ENCODE assay signal across 8 cellular contexts in the genomic region with DNA sequence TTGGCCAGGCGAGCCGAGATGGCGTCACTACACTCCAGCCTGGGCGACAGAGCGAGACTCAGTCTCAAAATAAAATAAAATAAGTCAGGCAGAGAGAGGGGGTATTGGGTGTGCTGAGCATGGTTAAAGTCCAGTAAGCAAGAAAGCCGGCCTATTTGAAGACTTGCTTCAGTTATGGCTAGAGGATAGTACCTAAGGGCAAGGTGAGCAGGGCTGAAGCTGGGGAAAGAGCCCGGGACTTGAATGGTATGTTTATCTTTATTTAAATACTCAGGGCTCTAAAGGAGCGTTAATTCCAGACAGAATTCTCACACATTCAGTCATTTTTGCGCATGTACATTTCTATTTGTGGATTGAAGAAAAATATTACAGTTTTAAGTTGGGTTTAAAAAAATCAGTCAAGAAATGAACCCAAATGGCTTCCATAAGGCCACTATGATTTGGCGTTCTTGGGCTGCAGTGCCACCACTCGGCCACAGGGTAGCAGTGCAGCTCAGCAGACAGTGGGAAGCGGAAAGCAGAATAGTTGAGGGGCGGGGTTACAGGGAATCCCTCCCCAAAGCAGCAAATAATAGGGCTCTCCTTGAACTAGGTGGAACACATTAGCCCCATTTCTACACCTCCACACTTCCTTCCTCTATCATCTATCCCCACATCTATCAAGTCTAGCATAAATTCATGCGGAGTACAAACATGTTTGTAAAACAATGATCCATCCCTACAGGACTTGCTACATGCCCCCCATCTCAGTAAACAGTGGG. TPM values are rescaled to one million over a fixed set of nuclear protein-coding genes. Genes with fewer than 3 reads are reported as not detected.
DNase-seq lines count a peak whose midpoint lies in the region; ATAC-seq lines count a peak whose summit lies in the region.

No MANE protein-coding gene starts in this region.

- ATAC-seq in GM19455 (IDR thresholded peaks at IDR 0.05; ENCODE audit: unreplicated experiment), result peak; percentile 98
- ATAC-seq in HG03521 (IDR thresholded peaks at IDR 0.05; ENCODE audit: unreplicated experiment), result peak; percentile 99

- CTCF ChIA-PET in activated CD4-positive, alpha-beta memory T cell treated with anti-CD3 and anti-CD28 coated beads, Interleukin-2, amount 10 ng/mL, durations not matched to agents 7 days and 5 days (lab: Charles Lee), result interaction anchor here (0.6 to 1.8 kb wide), 3 partner anchors 241 to 938 kb away, joined by 3 to 6 read pairs (median 5); no protein-coding TSS in a partner anchor

- H3K4me3 Mint-ChIP-seq in activated CD4-positive, alpha-beta memory T cell treated with anti-CD3 and anti-CD28 coated beads, Interleukin-2, amount 10 ng/mL, durations not matched to agents 7 days and 5 days, result no peak overlapping the region

- POLR2A ChIA-PET in activated CD4-positive, alpha-beta memory T cell treated with anti-CD3 and anti-CD28 coated beads, Interleukin-2, amount 10 ng/mL, durations not matched to agents 7 days and 5 days (lab: Charles Lee), result no interaction called here

- H3K27me3 Mint-ChIP-seq in activated CD4-positive, alpha-beta memory T cell treated with anti-CD3 and anti-CD28 coated beads, Interleukin-2, amount 10 ng/mL, durations not matched to agents 7 days and 5 days, result peaks cover 13% of the 10 kb centered on the region

- no peaks in the 10 kb centered on the region for H3K36me3 Mint-ChIP-seq in activated CD4-positive, alpha-beta memory T cell treated with anti-CD3 and anti-CD28 coated beads, Interleukin-2, amount 10 ng/mL, durations not matched to agents 7 days and 5 days (ENCODE audit: low read depth)

- DNase-seq in COLO829 (ENCODE audit: low spot score) (peak; percentile 84), NCI-H82 treated with DMSO at 0.1 percent for 48 hours (lab: John Stamatoyannopoulos, UW; ENCODE audit: unreplicated experiment) (peak; percentile 80), medulla oblongata (ENCODE audit: extremely low spot score) (peak; percentile 93)
- peak; percentile 81 for DNase-seq in activated CD4-positive, alpha-beta memory T cell treated with anti-CD3 and anti-CD28 coated beads, Interleukin-2, amount 10 ng/mL, durations not matched to agents 7 days and 5 days
- DNase-seq in effector CD8-positive, alpha-beta T cell (lab: John Stamatoyannopoulos, UW), result peak; percentile 60
- peak; percentile 37 for DNase-seq in stimulated activated CD8-positive, alpha-beta memory T cell treated with anti-CD3 and anti-CD28 coated beads, Interleukin-15, amount 100 ng/mL, for 24 hours (ENCODE audit: low read depth)

- no peaks in the 10 kb centered on the region for H3K9me3 Mint-ChIP-seq in activated CD4-positive, alpha-beta memory T cell treated with anti-CD3 and anti-CD28 coated beads, Interleukin-2, amount 10 ng/mL, durations not matched to agents 7 days and 5 days

- no peaks in the 10 kb centered on the region for H3K4me1 Mint-ChIP-seq in activated CD4-positive, alpha-beta memory T cell treated with anti-CD3 and anti-CD28 coated beads, Interleukin-2, amount 10 ng/mL, durations not matched to agents 7 days and 5 days

- no peak overlapping the region for H3K27ac Mint-ChIP-seq in activated CD4-positive, alpha-beta memory T cell treated with anti-CD3 and anti-CD28 coated beads, Interleukin-2, amount 10 ng/mL, durations not matched to agents 7 days and 5 days

RNA-seq across cellular contexts. Expression of a gene that starts 37.2 kb away (rescaled TPM):
- total RNA-seq in activated CD4-positive, alpha-beta memory T cell treated with anti-CD3 and anti-CD28 coated beads, Interleukin-2, amount 10 ng/mL, durations not matched to agents 7 days and 5 days, result not detected

RNA-seq across cellular contexts. Expression of a gene that starts 46.4 kb away (rescaled TPM):
- under 1 TPM; 0.05 to 0.18 TPM for total RNA-seq in activated CD4-positive, alpha-beta memory T cell treated with anti-CD3 and anti-CD28 coated beads, Interleukin-2, amount 10 ng/mL, durations not matched to agents 7 days and 5 days

Comparison
In these comparisons a context has a peak if more than half of its experiments do, and no peak if none do; other contexts are left out.
1. Peak in every context shown above with its lines: DNase-seq and ATAC-seq.
2. DNase-seq: peak in every context shown above with its lines; median percentile 93 in medulla oblongata; 84 in COLO829; 81 in activated CD4-positive, alpha-beta memory T cell treated with anti-CD3 and anti-CD28 coated beads, Interleukin-2, amount 10 ng/mL, durations not matched to agents 7 days and 5 days; 80 in NCI-H82 treated with DMSO at 0.1 percent for 48 hours; 60 in effector CD8-positive, alpha-beta T cell; 37 in stimulated activated CD8-positive, alpha-beta memory T cell treated with anti-CD3 and anti-CD28 coated beads, Interleukin-15, amount 100 ng/mL, for 24 hours.